Comparison of ENCODE assay signal across 14 cellular contexts in genomic region chr6:34044945-34045595, GRCh38.
DNase-seq lines count a peak whose midpoint lies in the region; ATAC-seq, FAIRE-seq and TF ChIP-seq lines count a peak whose summit lies in the region.
"Had no signal": no experiment of that assay in that cellular context is flagged by ENCODE, and none has a peak within 500 bp of the region (broad histone marks: within the 10 kb centered on the region; RNA-seq: fewer than 3 reads in every experiment).

No MANE protein-coding gene starts in this region.

- H3K27ac Mint-ChIP-seq in activated naive CD8-positive, alpha-beta T cell treated with anti-CD3 and anti-CD28 coated beads, Interleukin-2, amount 10 ng/mL, durations not matched to agents 7 days and 5 days: peak overlapping the region; percentile 55
- no peak overlapping the region for H3K27ac Mint-ChIP-seq in activated naive CD8-positive, alpha-beta T cell treated with anti-CD3 and anti-CD28 coated beads for 36 hours
- H3K27ac Mint-ChIP-seq in memory B cell: no peak overlapping the region

- peaks cover 7% of the 10 kb centered on the region; the same call in 1 of the 2 replicates for H3K36me3 ChIP-seq in WERI-Rb-1

- H3K27me3 ChIP-seq in WERI-Rb-1 (ENCODE audit: insufficient read depth, low read depth, severe bottlenecking): no peaks in the 10 kb centered on the region

- H3K4me3 Mint-ChIP-seq in activated naive CD8-positive, alpha-beta T cell treated with anti-CD3 and anti-CD28 coated beads, Interleukin-2, amount 10 ng/mL, durations not matched to agents 7 days and 5 days: no peak overlapping the region
- H3K4me3 Mint-ChIP-seq in activated naive CD8-positive, alpha-beta T cell treated with anti-CD3 and anti-CD28 coated beads for 36 hours: no peak overlapping the region
- no peak overlapping the region for H3K4me3 Mint-ChIP-seq in memory B cell

- no peaks in the 10 kb centered on the region for H3K27me3 Mint-ChIP-seq in activated naive CD8-positive, alpha-beta T cell treated with anti-CD3 and anti-CD28 coated beads, Interleukin-2, amount 10 ng/mL, durations not matched to agents 7 days and 5 days
- H3K27me3 Mint-ChIP-seq in activated naive CD8-positive, alpha-beta T cell treated with anti-CD3 and anti-CD28 coated beads for 36 hours: no peaks in the 10 kb centered on the region
- H3K27me3 Mint-ChIP-seq in memory B cell: peaks cover 19% of the 10 kb centered on the region

- H3K36me3 Mint-ChIP-seq in activated naive CD8-positive, alpha-beta T cell treated with anti-CD3 and anti-CD28 coated beads, Interleukin-2, amount 10 ng/mL, durations not matched to agents 7 days and 5 days: no peaks in the 10 kb centered on the region
- no peaks in the 10 kb centered on the region for H3K36me3 Mint-ChIP-seq in activated naive CD8-positive, alpha-beta T cell treated with anti-CD3 and anti-CD28 coated beads for 36 hours
- H3K36me3 Mint-ChIP-seq in memory B cell: peaks cover 2% of the 10 kb centered on the region

- H3K4me1 Mint-ChIP-seq in activated naive CD8-positive, alpha-beta T cell treated with anti-CD3 and anti-CD28 coated beads, Interleukin-2, amount 10 ng/mL, durations not matched to agents 7 days and 5 days: peaks cover 12% of the 10 kb centered on the region
- peaks cover 10% of the 10 kb centered on the region for H3K4me1 Mint-ChIP-seq in activated naive CD8-positive, alpha-beta T cell treated with anti-CD3 and anti-CD28 coated beads for 36 hours
- peaks cover 12% of the 10 kb centered on the region for H3K4me1 Mint-ChIP-seq in memory B cell

- FAIRE-seq in frontal cortex (lab: Jason Lieb, UNC): no peak
- FAIRE-seq: H1 had no signal

- no peak for DNase-seq in activated naive CD8-positive, alpha-beta T cell treated with anti-CD3 and anti-CD28 coated beads, Interleukin-2, amount 10 ng/mL, durations not matched to agents 7 days and 5 days
- DNase-seq in activated naive CD8-positive, alpha-beta T cell treated with anti-CD3 and anti-CD28 coated beads for 36 hours: no peak
- DNase-seq in WERI-Rb-1: no peak
- DNase-seq in memory B cell (ENCODE audit: low spot score in 2 of 2): no peak
- DNase-seq in NCI-H1436 treated with DMSO at 0.1 percent for 48 hours (lab: John Stamatoyannopoulos, UW): no peak
- no peak for DNase-seq in frontal cortex (ENCODE audit: low spot score in 2 of 2)
- no peak for DNase-seq in C1 segment of cervical spinal cord (lab: John Stamatoyannopoulos, UW)
- DNase-seq: left colon, NCI-H2081, NCI-H526, posterior cingulate gyrus had no signal

- peak; percentile 79 for ATAC-seq in activated naive CD8-positive, alpha-beta T cell treated with anti-CD3 and anti-CD28 coated beads, Interleukin-2, amount 10 ng/mL, durations not matched to agents 7 days and 5 days (ENCODE audit: low read depth)
- ATAC-seq in memory B cell (ENCODE audit: low read depth) (peak; percentile 77), HG03097 (IDR thresholded peaks at IDR 0.05; ENCODE audit: low FRiP score, unreplicated experiment) (no peak)
- ATAC-seq: left colon had no signal

- H3K4me3 ChIP-seq in WERI-Rb-1 (ENCODE audit: low read depth, low read length): no peak overlapping the region

- TF ChIP-seq CTCF in WERI-Rb-1 (IDR thresholded peaks at IDR 0.05; ENCODE audit: low read depth, low read length): no peak

- POLR2A ChIA-PET in activated naive CD8-positive, alpha-beta T cell treated with anti-CD3 and anti-CD28 coated beads, Interleukin-2, amount 10 ng/mL, durations not matched to agents 7 days and 5 days (lab: Charles Lee): no interaction called here

- H3K9me3 ChIP-seq in WERI-Rb-1 (ENCODE audit: severe bottlenecking): no peaks in the 10 kb centered on the region
- H3K9me3 ChIP-seq: SK-N-SH had no signal

- H3K27ac ChIP-seq in WERI-Rb-1: peak overlapping the region; percentile 19; the same call in 1 of the 2 replicates

- H3K9me3 Mint-ChIP-seq in activated naive CD8-positive, alpha-beta T cell treated with anti-CD3 and anti-CD28 coated beads, Interleukin-2, amount 10 ng/mL, durations not matched to agents 7 days and 5 days: no peaks in the 10 kb centered on the region
- no peaks in the 10 kb centered on the region for H3K9me3 Mint-ChIP-seq in activated naive CD8-positive, alpha-beta T cell treated with anti-CD3 and anti-CD28 coated beads for 36 hours
- H3K9me3 Mint-ChIP-seq in memory B cell: peaks cover 7% of the 10 kb centered on the region
